ENCODE assay signal across 22 cellular contexts in genomic region chr19:48674216-48674809, GRCh38. TPM values are rescaled to one million over a fixed set of nuclear protein-coding genes. Genes with fewer than 3 reads are reported as not detected.
"Had no signal": no experiment of that assay in that cellular context is flagged by ENCODE, and none has a peak within 500 bp of the region (broad histone marks: within the 10 kb centered on the region; RNA-seq: fewer than 3 reads in every experiment).

No MANE protein-coding gene starts in this region.

- H3K9me3 ChIP-seq: mucosa of descending colon, neutrophil, transverse colon, vagina had no signal

- H3K36me3 ChIP-seq: brain microvascular endothelial cell, neutrophil, transverse colon, vagina had no signal

- H3K4me3 ChIP-seq: mucosa of descending colon, transverse colon, vagina had no signal

- H3K27ac ChIP-seq: brain microvascular endothelial cell, coronary artery, epithelial cell of prostate, neutrophil, transverse colon, vagina had no signal

- ATAC-seq: mucosa of descending colon; naive thymus-derived CD4-positive, alpha-beta T cell had no signal

- DNase-seq: activated CD4-positive, alpha-beta T cell treated with anti-CD3 and anti-CD28 coated beads for 4 hours; activated CD8-positive, alpha-beta memory T cell treated with anti-CD3 and anti-CD28 coated beads, Interleukin-2, amount 50 U/mL, for 4 hours; activated CD8-positive, alpha-beta T cell treated with anti-CD3 and anti-CD28 coated beads, Interleukin-2, amount 10 ng/mL, durations not matched to agents 7 days and 5 days; activated gamma-delta T cell; activated naive CD8-positive, alpha-beta T cell treated with anti-CD3 and anti-CD28 coated beads, Interleukin-2, amount 10 ng/mL, durations not matched to agents 7 days and 5 days; activated T-cell treated with anti-CD3 and anti-CD28 coated beads, Interleukin-2, amount 50 U/mL, for 48 hours; brain microvascular endothelial cell; effector CD8-positive, alpha-beta T cell; foreskin melanocyte; mammary epithelial cell; mucosa of descending colon; naive thymus-derived CD4-positive, alpha-beta T cell; stimulated activated CD4-positive, alpha-beta T cell treated with anti-CD3 and anti-CD28 coated beads, Interleukin-2, amount 100 ng/mL, for 48 hours; stimulated activated naive CD4-positive, alpha-beta T cell treated with Interleukin-2 at 50 U/mL for 16 hours; T-helper 2 cell; transverse colon had no signal

- H3K27me3 ChIP-seq: brain microvascular endothelial cell, neutrophil, transverse colon, vagina had no signal

RNA-seq across cellular contexts. Expression of gene FUT2, which starts 21.5 kb away (rescaled TPM):
- total RNA-seq: activated CD8-positive, alpha-beta T cell treated with anti-CD3 and anti-CD28 coated beads, Interleukin-2, amount 10 ng/mL, durations not matched to agents 7 days and 5 days; activated naive CD8-positive, alpha-beta T cell treated with anti-CD3 and anti-CD28 coated beads, Interleukin-2, amount 10 ng/mL, durations not matched to agents 7 days and 5 days; left lobe of liver; naive thymus-derived CD4-positive, alpha-beta T cell had no signal
- polyA plus RNA-seq: fibroblast of lung had no signal
